In genomic region chr2:164495491-164496223, GRCh38 we compare ENCODE assay signal across 8 cellular contexts.
DNase-seq lines count a peak whose midpoint lies in the region; ATAC-seq lines count a peak whose summit lies in the region.

No MANE protein-coding gene starts in this region.

- H3K4me1 Mint-ChIP-seq in activated CD4-positive, alpha-beta memory T cell treated with anti-CD3 and anti-CD28 coated beads for 36 hours (ENCODE audit: low read depth), result no peaks in the 10 kb centered on the region

- H3K27me3 Mint-ChIP-seq in activated CD4-positive, alpha-beta memory T cell treated with anti-CD3 and anti-CD28 coated beads for 36 hours, result no peaks in the 10 kb centered on the region

- H3K36me3 Mint-ChIP-seq in activated CD4-positive, alpha-beta memory T cell treated with anti-CD3 and anti-CD28 coated beads for 36 hours, result no peaks in the 10 kb centered on the region

- CTCF ChIA-PET in activated CD4-positive, alpha-beta memory T cell treated with anti-CD3 and anti-CD28 coated beads for 36 hours (lab: Charles Lee), result no interaction called here

- intact Hi-C loops in activated CD4-positive, alpha-beta memory T cell treated with anti-CD3 and anti-CD28 coated beads for 36 hours (cut with micrococcal nuclease), result no loop called here

- no peak for ATAC-seq in HG03097 (IDR thresholded peaks at IDR 0.05; ENCODE audit: low FRiP score, unreplicated experiment)

- peak; percentile 73 for DNase-seq in GM03348 (ENCODE audit: low spot score)
- DNase-seq in NCI-H526 treated with DMSO at 0.1 percent for 48 hours (lab: John Stamatoyannopoulos, UW), result peak; percentile 18
- DNase-seq in epidermal melanocyte (ENCODE audit: insufficient read length, low spot score), result peak; percentile 31
- DNase-seq in occipital lobe (lab: John Stamatoyannopoulos, UW), result peak; percentile 14
- DNase-seq in ureter (ENCODE audit: low spot score), result no peak
- no peak for DNase-seq in activated CD4-positive, alpha-beta memory T cell treated with anti-CD3 and anti-CD28 coated beads for 36 hours
- no peak for DNase-seq in COLO668 (lab: John Stamatoyannopoulos, UW; ENCODE audit: unreplicated experiment)

- H3K27ac Mint-ChIP-seq in activated CD4-positive, alpha-beta memory T cell treated with anti-CD3 and anti-CD28 coated beads for 36 hours, result no peak overlapping the region

- H3K9me3 Mint-ChIP-seq in activated CD4-positive, alpha-beta memory T cell treated with anti-CD3 and anti-CD28 coated beads for 36 hours, result no peaks in the 10 kb centered on the region

- POLR2A ChIA-PET in activated CD4-positive, alpha-beta memory T cell treated with anti-CD3 and anti-CD28 coated beads for 36 hours (lab: Charles Lee), result no interaction called here

- no peak overlapping the region for H3K4me3 Mint-ChIP-seq in activated CD4-positive, alpha-beta memory T cell treated with anti-CD3 and anti-CD28 coated beads for 36 hours

Comparison
In these comparisons a context has a peak if more than half of its experiments do, and no peak if none do; other contexts are left out.
1. DNase-seq: peak in GM03348 (single experiment), NCI-H526 treated with DMSO at 0.1 percent for 48 hours (single experiment), epidermal melanocyte (single experiment) and occipital lobe (single experiment); none in ureter (single experiment), activated CD4-positive, alpha-beta memory T cell treated with anti-CD3 and anti-CD28 coated beads for 36 hours (single experiment) and COLO668 (single experiment).